ENCODE assay signal across 20 cellular contexts in genomic region chr5:92508271-92508670, GRCh38.
"Had no signal": no experiment of that assay in that cellular context is flagged by ENCODE, and none has a peak within 500 bp of the region (broad histone marks: within the 10 kb centered on the region; RNA-seq: fewer than 3 reads in every experiment).

No MANE protein-coding gene starts in this region.

- H3K4me1 ChIP-seq: adrenal gland, ascending aorta, colonic mucosa, left ventricle myocardium inferior, neural progenitor cell, stomach, suprapubic skin, tibial nerve had no signal

- H3K27me3 ChIP-seq: adrenal gland, ascending aorta, brain microvascular endothelial cell, colonic mucosa, neural progenitor cell, stomach, suprapubic skin, tibial nerve had no signal

- H3K27ac ChIP-seq: adrenal gland, ascending aorta, brain microvascular endothelial cell, colonic mucosa, left ventricle myocardium inferior, neural progenitor cell, stomach, suprapubic skin, tibial nerve had no signal

- H3K36me3 ChIP-seq: adrenal gland, ascending aorta, brain microvascular endothelial cell, colonic mucosa, left ventricle myocardium inferior, neural progenitor cell, stomach, suprapubic skin, tibial nerve had no signal

- H3K4me3 ChIP-seq: adrenal gland, ascending aorta, colonic mucosa, left ventricle myocardium inferior, neural progenitor cell, smooth muscle cell, stomach, suprapubic skin, tibial nerve had no signal

- DNase-seq: activated CD8-positive, alpha-beta memory T cell treated with anti-CD3 and anti-CD28 coated beads, Interleukin-2, amount 50 U/mL, for 4 hours; activated naive CD4-positive, alpha-beta T cell; activated T-cell treated with anti-CD3 and anti-CD28 coated beads, Interleukin-2, amount 50 U/mL, for 24 hours; adrenal gland; brain microvascular endothelial cell; colonic mucosa; foreskin fibroblast; left ventricle myocardium inferior; naive thymus-derived CD8-positive, alpha-beta T cell; posterior cingulate gyrus; stimulated activated CD4-positive, alpha-beta T cell treated with anti-CD3 and anti-CD28 coated beads, Interleukin-15, amount 100 ng/mL, for 24 hours; stomach had no signal

- H3K9ac ChIP-seq: neural progenitor cell had no signal

- ATAC-seq: naive thymus-derived CD8-positive, alpha-beta T cell; sciatic nerve; stimulated activated memory B cell treated with anti-CD40 and anti-IgM and Interleukin-4, amounts not matched to agents 10 μg/mL and 1 μg/mL and 100 μg/mL, for 72 hours; WTC11 had no signal

- H3K4me2 ChIP-seq: neural progenitor cell, smooth muscle cell had no signal

- H3K9me3 ChIP-seq: colonic mucosa had no signal

- H2AFZ ChIP-seq: neural progenitor cell had no signal
